Comparison of ENCODE assay signal across 8 cellular contexts in genomic region chrX:15855562-15856256, GRCh38. TPM values are rescaled to one million over a fixed set of nuclear protein-coding genes. Genes with fewer than 3 reads are reported as not detected.
A peak's percentile ranks its signal among the peaks of the same experiment; 100 is the strongest.
DNase-seq lines count a peak whose midpoint lies in the region; ATAC-seq and TF ChIP-seq lines count a peak whose summit lies in the region.

No MANE protein-coding gene starts in this region.

- ATAC-seq in activated naive CD4-positive, alpha-beta T cell treated with anti-CD3 and anti-CD28 coated beads, Interleukin-2, amount 50 U/mL, for 72 hours = no peak

- no peaks in the 10 kb centered on the region for H3K36me3 ChIP-seq in kidney epithelial cell (ENCODE audit: control insufficient read depth, insufficient read depth, low read length)
- no peaks in the 10 kb centered on the region for H3K36me3 ChIP-seq in tibial artery

- POLR2A ChIA-PET in AG04450 (lab: Yijun Ruan, JAX) = no interaction called here

- H3K27ac Mint-ChIP-seq in activated naive CD4-positive, alpha-beta T cell treated with anti-CD3 and anti-CD28 coated beads, Interleukin-2, amount 50 U/mL, for 72 hours = peak overlapping the region; percentile 95 to 99

- DNase-seq in AG04450 (ENCODE audit: low read depth, low spot score) = no peak
- DNase-seq in HFF-Myc (ENCODE audit: extremely low read depth, low read depth) = no peak
- no peak for DNase-seq in activated naive CD4-positive, alpha-beta T cell treated with anti-CD3 and anti-CD28 coated beads, Interleukin-2, amount 50 U/mL, for 72 hours (ENCODE audit: low spot score in 2 of 2)
- DNase-seq in kidney epithelial cell (ENCODE audit: low read depth) = no peak
- no peak for DNase-seq in tibial artery
- DNase-seq in GM13976 (ENCODE audit: low spot score) = no peak
- no peak for DNase-seq in HK-2 (ENCODE audit: unreplicated experiment)
- DNase-seq in HuH-7 (ENCODE audit: low spot score) = no peak

- H3K27ac ChIP-seq in AG04450 (ENCODE audit: low read depth, low read length) (peak overlapping the region; percentile 21), tibial artery (peak overlapping the region; percentile 83 to 86)

- TF ChIP-seq CTCF in AG04450 (IDR thresholded peaks at IDR 0.05; ENCODE audit: low read depth, low read length) = no peak
- no peak for TF ChIP-seq CTCF in HFF-Myc (IDR thresholded peaks at IDR 0.05; ENCODE audit: low read depth, low read length, missing control alignments)
- TF ChIP-seq CTCF in kidney epithelial cell (IDR thresholded peaks at IDR 0.05; ENCODE audit: insufficient read depth, low read length, poor library complexity, severe bottlenecking) = no peak
- no peak for TF ChIP-seq CTCF in tibial artery (IDR thresholded peaks at IDR 0.05)
- no peak for TF ChIP-seq CTCF in GM13976 (IDR thresholded peaks at IDR 0.05; ENCODE audit: borderline replicate concordance, control extremely low read depth, extremely low read depth, insufficient read depth, missing control alignments)

- peak overlapping the region; percentile 75 for H3K4me3 ChIP-seq in AG04450 (ENCODE audit: low read depth, low read length)
- peak overlapping the region; percentile 62 for H3K4me3 ChIP-seq in HFF-Myc (replicated peaks; ENCODE audit: low read depth, low read length)
- peak overlapping the region; percentile 51 for H3K4me3 ChIP-seq in kidney epithelial cell (ENCODE audit: low read depth, low read length)
- H3K4me3 ChIP-seq in tibial artery = peak overlapping the region; percentile 84 to 87

- in situ Hi-C loops in GM13976 (cut with MboI; ENCODE audit: low sequenced_read_pairs, unreplicated experiment) = no loop called here

- H3K36me3 Mint-ChIP-seq in activated naive CD4-positive, alpha-beta T cell treated with anti-CD3 and anti-CD28 coated beads, Interleukin-2, amount 50 U/mL, for 72 hours = peaks cover 0 to 4% of the 10 kb centered on the region in 2 donors

- no peaks in the 10 kb centered on the region for H3K9me3 ChIP-seq in AG04450 (ENCODE audit: control insufficient read depth, insufficient read depth, low read length)
- H3K9me3 ChIP-seq in tibial artery = no peaks in the 10 kb centered on the region

- CTCF ChIA-PET in AG04450 (lab: Charles Lee) = interaction anchor here (1.1 to 1.4 kb wide), 2 partner anchors 76 to 581 kb away, joined by 3 to 6 read pairs; no protein-coding TSS in a partner anchor

- peaks cover 0 to 16% (median 0%) of the 10 kb centered on the region in 4 donors for H3K4me1 ChIP-seq in tibial artery

- intact Hi-C loops in tibial artery (cut with DNase I; ENCODE audit: low total_unique reads) = loop anchor here (10.0 kb wide), 2 partner anchors 181 to 361 kb away; partner anchors contain the start of gene PIR

- H3K9me3 Mint-ChIP-seq in activated naive CD4-positive, alpha-beta T cell treated with anti-CD3 and anti-CD28 coated beads, Interleukin-2, amount 50 U/mL, for 72 hours = no peaks in the 10 kb centered on the region

- H3K27me3 ChIP-seq in AG04450 (ENCODE audit: control insufficient read depth, insufficient read depth, low read length) (no peaks in the 10 kb centered on the region), kidney epithelial cell (ENCODE audit: control insufficient read depth, insufficient read depth, low read length) (no peaks in the 10 kb centered on the region), tibial artery (no peaks in the 10 kb centered on the region)

RNA-seq across cellular contexts. Expression of gene AP1S2, which starts 1.1 kb away (rescaled TPM):
- 42.6 and 60.8 TPM in 2 replicates for polyA plus RNA-seq in AG04450 (2011; rRNA removed)
- polyA minus RNA-seq in AG04450 (2011; rRNA and poly(A)+ RNA removed) = 13.5 and 32.5 TPM in 2 replicates
- 10 to 100 TPM; 21.6 to 23.8 TPM for total RNA-seq in activated naive CD4-positive, alpha-beta T cell treated with anti-CD3 and anti-CD28 coated beads, Interleukin-2, amount 50 U/mL, for 72 hours
- total RNA-seq in kidney epithelial cell = 46.0 and 50.0 TPM in 2 replicates
